In genomic region chr3:71302604-71303003, GRCh38 we compare ENCODE assay signal across 18 cellular contexts.
DNase-seq lines count a peak whose midpoint lies in the region; TF ChIP-seq lines count a peak whose summit lies in the region.
"Had no signal": no experiment of that assay in that cellular context is flagged by ENCODE, and none has a peak within 500 bp of the region (broad histone marks: within the 10 kb centered on the region; RNA-seq: fewer than 3 reads in every experiment).

No MANE protein-coding gene starts in this region.

- H3K4me1 Mint-ChIP-seq in T-helper 2 cell treated with Interferon-gamma antibody and Interleukin-4, amounts not matched to agents 5 μg/mL and 100 μg/mL, for 36 hours (ENCODE audit: low read depth): peaks cover 72% of the 10 kb centered on the region
- H3K4me1 Mint-ChIP-seq in osteocyte (ENCODE audit: unreplicated experiment): peaks cover 74% of the 10 kb centered on the region

- H3K9ac ChIP-seq in OCI-LY3 (ENCODE audit: low read length): no peak overlapping the region

- TF ChIP-seq CTCF in OCI-LY3 (IDR thresholded peaks at IDR 0.05; ENCODE audit: low read depth, low read length) (no peak), osteocyte (IDR thresholded peaks at IDR 0.05) (no peak)

- no peaks in the 10 kb centered on the region for H3K36me3 ChIP-seq in OCI-LY3 (replicated peaks; ENCODE audit: low read depth, low read length)
- peaks cover 3% of the 10 kb centered on the region for H3K36me3 ChIP-seq in effector memory CD4-positive, alpha-beta T cell (ENCODE audit: control insufficient read depth, insufficient read depth, low read length)

- H3K27me3 ChIP-seq in OCI-LY3 (ENCODE audit: low read depth, low read length): peaks cover 31% of the 10 kb centered on the region
- no peaks in the 10 kb centered on the region for H3K27me3 ChIP-seq in effector memory CD4-positive, alpha-beta T cell (replicated peaks; ENCODE audit: control insufficient read depth, insufficient read depth, low read length, poor library complexity, severe bottlenecking)

- H3K9me3 Mint-ChIP-seq in T-helper 2 cell treated with Interferon-gamma antibody and Interleukin-4, amounts not matched to agents 5 μg/mL and 100 μg/mL, for 36 hours: no peaks in the 10 kb centered on the region
- H3K9me3 Mint-ChIP-seq in osteocyte (ENCODE audit: unreplicated experiment): no peaks in the 10 kb centered on the region

- H3K9me3 ChIP-seq in OCI-LY3 (ENCODE audit: insufficient read depth, low read length): no peaks in the 10 kb centered on the region
- H3K9me3 ChIP-seq in effector memory CD4-positive, alpha-beta T cell (ENCODE audit: control insufficient read depth, low read length): no peaks in the 10 kb centered on the region
- H3K9me3 ChIP-seq: mucosa of descending colon had no signal

- H4K20me1 ChIP-seq in OCI-LY3 (ENCODE audit: insufficient read depth, low read length): no peaks in the 10 kb centered on the region

- no peak for DNase-seq in T-helper 2 cell treated with Interferon-gamma antibody and Interleukin-4, amounts not matched to agents 5 μg/mL and 100 μg/mL, for 36 hours (ENCODE audit: low spot score)
- DNase-seq in T-helper 2 cell (no peak), osteocyte (ENCODE audit: extremely low spot score, unreplicated experiment) (no peak), iPS-NIHi11 (ENCODE audit: low spot score) (no peak), hypothalamus (lab: John Stamatoyannopoulos, UW) (no peak), SIG-M5 (lab: John Stamatoyannopoulos, UW) (no peak)
- DNase-seq in effector memory CD4-positive, alpha-beta T cell: no peak
- DNase-seq: activated CD4-positive, alpha-beta T cell treated with anti-CD3 and anti-CD28 coated beads, Interleukin-2, amount 50 U/mL, for 4 hours; glutamatergic neuron; kidney; mucosa of descending colon; NCI-H1092 treated with DMSO at 0.1 percent for 48 hours; NCI-H2171 treated with DMSO at 0.1 percent for 48 hours; SHP77 treated with DMSO at 0.1 percent for 48 hours; T1000 had no signal

- H2AFZ ChIP-seq in OCI-LY3 (ENCODE audit: low read depth, low read length): no peak overlapping the region

- H3K27me3 Mint-ChIP-seq in T-helper 2 cell treated with Interferon-gamma antibody and Interleukin-4, amounts not matched to agents 5 μg/mL and 100 μg/mL, for 36 hours (ENCODE audit: low read depth): peaks cover 2% of the 10 kb centered on the region
- H3K27me3 Mint-ChIP-seq in osteocyte (ENCODE audit: unreplicated experiment): no peaks in the 10 kb centered on the region

- peak overlapping the region; percentile 80 for H3K27ac Mint-ChIP-seq in T-helper 2 cell treated with Interferon-gamma antibody and Interleukin-4, amounts not matched to agents 5 μg/mL and 100 μg/mL, for 36 hours
- peak overlapping the region; percentile 17 for H3K27ac Mint-ChIP-seq in osteocyte (ENCODE audit: unreplicated experiment)

- peak overlapping the region; percentile 90 for H3K4me3 Mint-ChIP-seq in T-helper 2 cell treated with Interferon-gamma antibody and Interleukin-4, amounts not matched to agents 5 μg/mL and 100 μg/mL, for 36 hours
- no peak overlapping the region for H3K4me3 Mint-ChIP-seq in osteocyte (ENCODE audit: unreplicated experiment)

- H3K4me2 ChIP-seq in OCI-LY3 (ENCODE audit: low read length): peak overlapping the region; percentile 91; the same call in 1 of the 2 replicates

- H3K36me3 Mint-ChIP-seq in T-helper 2 cell treated with Interferon-gamma antibody and Interleukin-4, amounts not matched to agents 5 μg/mL and 100 μg/mL, for 36 hours (ENCODE audit: low read depth): peaks cover 13% of the 10 kb centered on the region
- H3K36me3 Mint-ChIP-seq in osteocyte (ENCODE audit: unreplicated experiment): peaks cover 6% of the 10 kb centered on the region

- no peaks in the 10 kb centered on the region; the same call in 1 of the 2 replicates for H3K79me2 ChIP-seq in OCI-LY3 (ENCODE audit: low read length)

- no peak overlapping the region for H3K4me3 ChIP-seq in OCI-LY3 (ENCODE audit: low read length)
- H3K4me3 ChIP-seq in effector memory CD4-positive, alpha-beta T cell (ENCODE audit: insufficient read depth, low read depth, low read length, poor library complexity, severe bottlenecking): no peak overlapping the region
- H3K4me3 ChIP-seq: mucosa of descending colon had no signal

- peaks cover 68% of the 10 kb centered on the region for H3K4me1 ChIP-seq in OCI-LY3 (ENCODE audit: low read length)
- peaks cover 14% of the 10 kb centered on the region for H3K4me1 ChIP-seq in effector memory CD4-positive, alpha-beta T cell (ENCODE audit: control insufficient read depth, insufficient read depth, low read length, poor library complexity, severe bottlenecking)

- H3K27ac ChIP-seq in OCI-LY3 (ENCODE audit: low read length): no peak overlapping the region
- peak overlapping the region; percentile 19 for H3K27ac ChIP-seq in effector memory CD4-positive, alpha-beta T cell (ENCODE audit: insufficient read depth, low read length, poor library complexity, severe bottlenecking)
- H3K27ac ChIP-seq: 22Rv1, epithelial cell of prostate had no signal
